1 cellular context compared by ENCODE assay signal in genomic region chr1:119808491-119808890, GRCh38.
TF ChIP-seq lines count a peak whose summit lies in the region.

No MANE protein-coding gene starts in this region.

TF ChIP-seq in SK-N-SH, 30 proteins besides CTCF, POLR2A, EP300 and RAD21 (continued from another document):
- no peak for TF ChIP-seq POLR2AphosphoS5 (IDR thresholded peaks at IDR 0.05; ENCODE audit: low read depth, low read length)
- TF ChIP-seq NFIC (IDR thresholded peaks at IDR 0.05; ENCODE audit: borderline replicate concordance): no peak
- no peak for TF ChIP-seq SMC3 (IDR thresholded peaks at IDR 0.05; ENCODE audit: low read depth, low read length)
- no peak for TF ChIP-seq IRF3 (IDR thresholded peaks at IDR 0.05; ENCODE audit: low read depth, low read length)
- TF ChIP-seq YY1 (IDR thresholded peaks at IDR 0.05; ENCODE audit: low read depth): no peak
- TF ChIP-seq RCOR1 (IDR thresholded peaks at IDR 0.05; ENCODE audit: low read length): no peak
- no peak for TF ChIP-seq GATA2 (CRISPR knock-in tag; IDR thresholded peaks at IDR 0.05)
